Comparison of ENCODE assay signal across 20 cellular contexts in genomic region chr5:5784114-5784513, GRCh38.
A peak's percentile ranks its signal among the peaks of the same experiment; 100 is the strongest.
DNase-seq lines count a peak whose midpoint lies in the region; FAIRE-seq and TF ChIP-seq lines count a peak whose summit lies in the region.
"Had no signal": no experiment of that assay in that cellular context is flagged by ENCODE, and none has a peak within 500 bp of the region (broad histone marks: within the 10 kb centered on the region; RNA-seq: fewer than 3 reads in every experiment).

No MANE protein-coding gene starts in this region.

- no peak overlapping the region for H2AK5ac ChIP-seq in H1 (ENCODE audit: low read depth, low read length)

- no peak overlapping the region for H3K14ac ChIP-seq in H1 (ENCODE audit: insufficient read length)

- no peak overlapping the region for H2BK15ac ChIP-seq in H1 (ENCODE audit: low read length)

- H3K79me2 ChIP-seq in MM.1S (ENCODE audit: low read length) (no peaks in the 10 kb centered on the region), H1 (ENCODE audit: control insufficient read depth in 1 of 2, insufficient read depth in 2 of 2, low read length in 2 of 2) (no peaks in the 10 kb centered on the region)

- DNase-seq in MM.1S: no peak
- no peak for DNase-seq in H1 (ENCODE audit: low read depth in 1 of 2, low spot score in 2 of 2)
- no peak for DNase-seq in spleen
- no peak for DNase-seq in GM12891 (ENCODE audit: insufficient read length, low spot score)
- DNase-seq in RPMI8226: no peak
- no peak for DNase-seq in glomerular visceral epithelial cell (ENCODE audit: extremely low spot score)
- DNase-seq: EL, GF-D8, H9, KG1, NCI-H1105, NCI-H2029 treated with DMSO at 0.1 percent for 48 hours, NCI-H226, NCI-H510A treated with DMSO at 0.1 percent for 48 hours, NCI-H748 treated with DMSO at 0.1 percent for 48 hours, SHP77 treated with DMSO at 0.1 percent for 48 hours, SK-N-SH had no signal

- no peak overlapping the region for H2BK120ac ChIP-seq in H1 (replicated peaks; ENCODE audit: low read depth, low read length)

- FAIRE-seq in H1 (lab: Jason Lieb, UNC) (no peak), GM12891 (lab: Jason Lieb, UNC) (no peak)
- FAIRE-seq: A204.1 had no signal

- TF ChIP-seq CTCF in MM.1S (IDR thresholded peaks at IDR 0.05; ENCODE audit: low read length) (no peak), H1 (IDR thresholded peaks at IDR 0.05; ENCODE audit: control extremely low read depth in 1 of 3, insufficient read depth in 1 of 3, low read depth in 1 of 3, low read length in 3 of 3) (no peak), spleen (IDR thresholded peaks at IDR 0.05 in 8 of 11, conservative IDR thresholded peaks at IDR 0.05 in 3 of 11) (no peak)

- peak overlapping the region; percentile 41 for H4K91ac ChIP-seq in H1 (replicated peaks; ENCODE audit: insufficient read length, low read length)

- no peak overlapping the region for H3K23ac ChIP-seq in H1 (ENCODE audit: insufficient read length)

- no peak for TF ChIP-seq RAD21 in H1 (IDR thresholded peaks at IDR 0.05 in 1 of 2, conservative IDR thresholded peaks at IDR 0.05 in 1 of 2; ENCODE audit: low read depth in 2 of 2, low read length in 2 of 2)

- H3K4me2 ChIP-seq in MM.1S (ENCODE audit: low read depth, low read length) (peak overlapping the region; percentile 22; the same call in 1 of the 2 replicates), H1 (ENCODE audit: insufficient read depth in 1 of 2, low read depth in 2 of 2, low read length in 2 of 2) (no peak overlapping the region)
- H3K4me2 ChIP-seq: SK-N-SH had no signal

- H2AFZ ChIP-seq in MM.1S (ENCODE audit: low read length) (no peak overlapping the region), H1 (ENCODE audit: low read length) (no peak overlapping the region; the same call in 1 of the 2 replicates)

- H3K27ac ChIP-seq in MM.1S (ENCODE audit: low read length) (no peak overlapping the region), H1 (ENCODE audit: low read depth, low read length) (no peak overlapping the region), muscle layer of duodenum (ENCODE audit: low read length) (peak overlapping the region; percentile 68), spleen (peak overlapping the region in 7 of 8 donors; percentile 0 to 56 (median 42))
- H3K27ac ChIP-seq: HL-60 had no signal

- no peaks in the 10 kb centered on the region for H3K79me1 ChIP-seq in H1 (ENCODE audit: low read depth, low read length)

- peaks cover 13% of the 10 kb centered on the region for H3K4me1 ChIP-seq in MM.1S (ENCODE audit: low read length)
- H3K4me1 ChIP-seq in H1 (replicated peaks in 1 of 4; ENCODE audit: control insufficient read depth in 3 of 4, insufficient read depth in 4 of 4, low read length in 3 of 4): no peaks in the 10 kb centered on the region
- no peaks in the 10 kb centered on the region for H3K4me1 ChIP-seq in muscle layer of duodenum (ENCODE audit: control insufficient read depth in 1 of 2, insufficient read depth in 2 of 2, low read length in 2 of 2)
- no peaks in the 10 kb centered on the region for H3K4me1 ChIP-seq in spleen

- TF ChIP-seq POLR2A in H1 (IDR thresholded peaks at IDR 0.05; ENCODE audit: control extremely low read depth in 1 of 2, low read depth in 2 of 2, low read length in 2 of 2) (no peak), spleen (IDR thresholded peaks at IDR 0.05) (no peak), GM12891 (IDR thresholded peaks at IDR 0.05; ENCODE audit: low read depth, low read length) (no peak)

- no peaks in the 10 kb centered on the region for H4K20me1 ChIP-seq in MM.1S (ENCODE audit: insufficient read depth, low read length)
- H4K20me1 ChIP-seq in H1 (replicated peaks in 1 of 2; ENCODE audit: control insufficient read depth in 1 of 2, insufficient read depth in 2 of 2, low read length in 2 of 2): no peaks in the 10 kb centered on the region

- H3K23me2 ChIP-seq in H1 (ENCODE audit: low read depth, low read length): no peaks in the 10 kb centered on the region

- no peak overlapping the region for H3K18ac ChIP-seq in H1 (ENCODE audit: extremely low read depth, low read length)

- no peak overlapping the region for H4K5ac ChIP-seq in H1 (ENCODE audit: insufficient read length, low read depth, low read length)

- POLR2A ChIA-PET in H1 (lab: Charles Lee; ENCODE audit: partially characterized antibody): no interaction called here

- no peak overlapping the region for H3K56ac ChIP-seq in H1 (replicated peaks; ENCODE audit: insufficient read length, low read depth, low read length)

- 84% methylated on average over 5 of the region's 5 CpGs; no CpG with 5 or more reads in 1 of the 2 experiments for WGBS in H1 (ENCODE audit: extremely low coverage in 1 of 2, insufficient coverage in 1 of 2, insufficient read length in 1 of 2, insufficient replicate concordance in 2 of 2, low coverage in 1 of 2, low lambda C conversion rate in 2 of 2, missing lambda C conversion rate in 1 of 2), 2 experiments
- 38 to 40% (median 39%) methylated on average over 5 of the region's 5 CpGs for WGBS in spleen, 5 donors

- no peak overlapping the region for H2BK5ac ChIP-seq in H1 (ENCODE audit: low read depth, low read length)

- H3F3A ChIP-seq in MM.1S (ENCODE audit: insufficient read depth, low read length): no peaks in the 10 kb centered on the region

- H2BK12ac ChIP-seq in H1 (ENCODE audit: low read depth, low read length): no peak overlapping the region

- H3K27me3 ChIP-seq in MM.1S (replicated peaks; ENCODE audit: insufficient read depth, low read length) (no peaks in the 10 kb centered on the region), H1 (replicated peaks in 1 of 4; ENCODE audit: control insufficient read depth in 3 of 4, extremely low read depth in 1 of 4, insufficient read depth in 3 of 4, low read length in 3 of 4) (no peaks in the 10 kb centered on the region), muscle layer of duodenum (ENCODE audit: low read depth, low read length) (no peaks in the 10 kb centered on the region), spleen (replicated peaks in 1 of 7) (no peaks in the 10 kb centered on the region)

- H3K9me2 ChIP-seq in MM.1S (replicated peaks; ENCODE audit: insufficient read depth, low read length): no peaks in the 10 kb centered on the region
- H3K9me2 ChIP-seq: SK-N-SH had no signal

- H3K4me3 ChIP-seq in MM.1S (ENCODE audit: low read length) (no peak overlapping the region), H1 (ENCODE audit: extremely low read depth in 1 of 4, insufficient read depth in 2 of 4, low read depth in 3 of 4, low read length in 4 of 4) (no peak overlapping the region), muscle layer of duodenum (ENCODE audit: low read depth in 1 of 2, low read length in 2 of 2) (peak overlapping the region; percentile 15 to 42), spleen (no peak overlapping the region)

- H4K8ac ChIP-seq in H1 (ENCODE audit: extremely low read depth, insufficient read depth, low read length): no peak overlapping the region

- intact Hi-C loops in spleen (cut with DNase I; ENCODE audit: low total_unique reads): no loop called here

- CTCF ChIA-PET in H1 (lab: Charles Lee; ENCODE audit: partially characterized antibody): interaction anchor here (1.7 kb wide), 1 partner anchor 14 kb away, joined by 5 read pairs; no protein-coding TSS in a partner anchor

- no peak overlapping the region for H3K4ac ChIP-seq in H1 (replicated peaks; ENCODE audit: insufficient read length, low read depth, low read length)

- H2BK20ac ChIP-seq in H1 (ENCODE audit: low read length): no peak overlapping the region

- no peaks in the 10 kb centered on the region for H3K9me3 ChIP-seq in MM.1S (replicated peaks; ENCODE audit: insufficient read depth, low read length)
- H3K9me3 ChIP-seq in H1 (ENCODE audit: insufficient read depth in 2 of 2, low read depth in 1 of 2, low read length in 1 of 2): peaks cover 6 to 8% of the 10 kb centered on the region in 2 experiments; a peak in 2 of 4 replicates
- H3K9me3 ChIP-seq in muscle layer of duodenum (ENCODE audit: control insufficient read depth in 1 of 2, low read length in 2 of 2): peaks cover 0 to 5% of the 10 kb centered on the region in 2 donors
- peaks cover 0 to 36% (median 18%) of the 10 kb centered on the region in 8 donors for H3K9me3 ChIP-seq in spleen
- H3K9me3 ChIP-seq: SK-N-SH had no signal

- TF ChIP-seq EP300 in H1 (IDR thresholded peaks at IDR 0.05; ENCODE audit: borderline replicate concordance in 1 of 2, low read depth in 2 of 2, low read length in 2 of 2): no peak

- H3K36me3 ChIP-seq in MM.1S (replicated peaks; ENCODE audit: insufficient read depth, low read length) (no peaks in the 10 kb centered on the region), H1 (ENCODE audit: control insufficient read depth in 2 of 4, insufficient read depth in 4 of 4, low read length in 3 of 4) (no peaks in the 10 kb centered on the region), muscle layer of duodenum (ENCODE audit: control insufficient read depth in 1 of 2, insufficient read depth in 2 of 2, low read length in 2 of 2) (no peaks in the 10 kb centered on the region), spleen (no peaks in the 10 kb centered on the region)

- H3K9ac ChIP-seq in MM.1S (ENCODE audit: low read length) (no peak overlapping the region), H1 (replicated peaks in 1 of 4; ENCODE audit: extremely low read depth in 1 of 4, low read depth in 3 of 4, low read length in 3 of 4) (no peak overlapping the region)
- H3K9ac ChIP-seq: SK-N-SH had no signal

TF ChIP-seq in H1, 55 proteins besides CTCF, POLR2A, EP300 and RAD21 (continues in another document):
- TF ChIP-seq USF2 (IDR thresholded peaks at IDR 0.05; ENCODE audit: low read length) (no peak), RBBP5 (IDR thresholded peaks at IDR 0.05; ENCODE audit: borderline replicate concordance, low read depth, low read length) (no peak), SRF (IDR thresholded peaks at IDR 0.05; ENCODE audit: low read depth, low read length) (no peak)

TF ChIP-seq in GM12891, 5 proteins besides CTCF, POLR2A, EP300 and RAD21:
- TF ChIP-seq POLR2AphosphoS5 (IDR thresholded peaks at IDR 0.05; ENCODE audit: low read depth, low read length) (no peak), POU2F2 (IDR thresholded peaks at IDR 0.05; ENCODE audit: low read depth, low read length) (no peak), SPI1 (IDR thresholded peaks at IDR 0.05; ENCODE audit: low read depth, low read length) (no peak), TAF1 (IDR thresholded peaks at IDR 0.05; ENCODE audit: low read depth, low read length) (no peak), PAX5 (IDR thresholded peaks at IDR 0.05; ENCODE audit: insufficient read depth, low read length, severe bottlenecking) (no peak)
TF ChIP-seq in GM12891: peak in this region for 0.

Comparison
In these comparisons a context has a peak if more than half of its experiments do, and no peak if none do; other contexts are left out.
1. H3K27ac ChIP-seq: peak in muscle layer of duodenum (single experiment) and spleen (7 of 8); none in MM.1S (single experiment) and H1 (single experiment).
2. H3K4me3 ChIP-seq: peak in muscle layer of duodenum (2 of 2); none in MM.1S (single experiment), H1 (0 of 4) and spleen (0 of 8).